ENCODE assay signal across 24 cellular contexts in genomic region chr21:42443876-42444744, GRCh38. TPM values are rescaled to one million over a fixed set of nuclear protein-coding genes. Genes with fewer than 3 reads are reported as not detected.
"Had no signal": no experiment of that assay in that cellular context is flagged by ENCODE, and none has a peak within 500 bp of the region (broad histone marks: within the 10 kb centered on the region; RNA-seq: fewer than 3 reads in every experiment).

No MANE protein-coding gene starts in this region.

- H3K27me3 ChIP-seq: ascending aorta, breast epithelium, left lung, right atrium auricular region, upper lobe of left lung had no signal

- H3K27ac ChIP-seq: ascending aorta, breast epithelium, esophagus squamous epithelium, left lung, right atrium auricular region, upper lobe of left lung had no signal

- H3K27ac Mint-ChIP-seq: activated CD4-positive, alpha-beta memory T cell treated with anti-CD3 and anti-CD28 coated beads, Interleukin-2, amount 10 ng/mL, durations not matched to agents 7 days and 5 days had no signal

- FAIRE-seq: endothelial cell of umbilical vein, keratinocyte had no signal

- H3K36me3 ChIP-seq: ascending aorta, breast epithelium, esophagus squamous epithelium, left lung, right atrium auricular region, upper lobe of left lung had no signal

- H3K9me3 Mint-ChIP-seq: activated CD4-positive, alpha-beta memory T cell treated with anti-CD3 and anti-CD28 coated beads, Interleukin-2, amount 10 ng/mL, durations not matched to agents 7 days and 5 days had no signal

- H3K4me3 ChIP-seq: ascending aorta, breast epithelium, esophagus squamous epithelium, left lung, mucosa of descending colon, right atrium auricular region, upper lobe of left lung had no signal

- ATAC-seq: activated CD4-positive, CD25-positive, alpha-beta regulatory T cell treated with anti-CD3 and anti-CD28 coated beads, Interleukin-2, amount 50 U/mL, for 24 hours; left lung; mucosa of descending colon; naive thymus-derived CD4-positive, alpha-beta T cell; stimulated activated naive CD8-positive, alpha-beta T cell treated with anti-CD3 and anti-CD28 coated beads, Interleukin-15, amount 100 ng/mL, for 72 hours had no signal

- H3K4me1 ChIP-seq: ascending aorta, breast epithelium, esophagus squamous epithelium, left lung, right atrium auricular region, upper lobe of left lung had no signal

- H3K4me3 Mint-ChIP-seq: activated CD4-positive, alpha-beta memory T cell treated with anti-CD3 and anti-CD28 coated beads, Interleukin-2, amount 10 ng/mL, durations not matched to agents 7 days and 5 days; naive thymus-derived CD4-positive, alpha-beta T cell had no signal

- DNase-seq: activated CD4-positive, alpha-beta memory T cell treated with anti-CD3 and anti-CD28 coated beads, Interleukin-2, amount 10 ng/mL, durations not matched to agents 7 days and 5 days; activated CD8-positive, alpha-beta memory T cell treated with anti-CD3 and anti-CD28 coated beads, Interleukin-2, amount 50 U/mL, for 4 hours; cerebellar nuclear complex; effector CD8-positive, alpha-beta T cell; esophagus squamous epithelium; hippocampal formation; left lung; naive thymus-derived CD4-positive, alpha-beta T cell; stimulated activated CD4-positive, alpha-beta T cell treated with anti-CD3 and anti-CD28 coated beads, Interleukin-15, amount 100 ng/mL, for 24 hours; stimulated activated CD4-positive, alpha-beta T cell treated with anti-CD3 and anti-CD28 coated beads, Interleukin-4, amount 100 ng/mL, for 1 hour; stimulated activated naive CD8-positive, alpha-beta T cell treated with anti-CD3 and anti-CD28 coated beads, Interleukin-15, amount 100 ng/mL, for 72 hours; SW 1271; T-helper 9 cell had no signal

- H3K27me3 Mint-ChIP-seq: activated CD4-positive, alpha-beta memory T cell treated with anti-CD3 and anti-CD28 coated beads, Interleukin-2, amount 10 ng/mL, durations not matched to agents 7 days and 5 days; stimulated activated naive CD8-positive, alpha-beta T cell treated with anti-CD3 and anti-CD28 coated beads, Interleukin-15, amount 100 ng/mL, for 72 hours had no signal

- H3K9me3 ChIP-seq: ascending aorta, breast epithelium, esophagus squamous epithelium, left lung, mucosa of descending colon, right atrium auricular region, upper lobe of left lung had no signal

RNA-seq across cellular contexts. Expression of gene UBASH3A, which starts 40.4 kb away (rescaled TPM):
- total RNA-seq: endothelial cell of umbilical vein, fibroblast of villous mesenchyme, temporal lobe had no signal
- polyA plus RNA-seq: endothelial cell of umbilical vein, keratinocyte had no signal

RNA-seq across cellular contexts. Expression of gene TMPRSS3, which starts 48.3 kb away (rescaled TPM):
- total RNA-seq: ascending aorta, endothelial cell of umbilical vein, fibroblast of villous mesenchyme, skeletal muscle tissue, temporal lobe had no signal
- polyA plus RNA-seq: endothelial cell of umbilical vein, keratinocyte had no signal

RNA-seq across cellular contexts. Expression of gene RSPH1, which starts 51.9 kb away (rescaled TPM):
- total RNA-seq: activated CD4-positive, alpha-beta memory T cell treated with anti-CD3 and anti-CD28 coated beads, Interleukin-2, amount 10 ng/mL, durations not matched to agents 7 days and 5 days; ascending aorta; endothelial cell of umbilical vein; fibroblast of villous mesenchyme; right atrium auricular region; skeletal muscle tissue had no signal
- polyA plus RNA-seq: naive thymus-derived CD4-positive, alpha-beta T cell had no signal
